Comparison of ENCODE assay signal across 11 cellular contexts in genomic region chr18:68438983-68439382, GRCh38.
DNase-seq lines count a peak whose midpoint lies in the region; ATAC-seq and FAIRE-seq lines count a peak whose summit lies in the region.
"Had no signal": no experiment of that assay in that cellular context is flagged by ENCODE, and none has a peak within 500 bp of the region (broad histone marks: within the 10 kb centered on the region; RNA-seq: fewer than 3 reads in every experiment).

No MANE protein-coding gene starts in this region.

- H3K9me3 ChIP-seq in SJCRH30 (replicated peaks) = no peaks in the 10 kb centered on the region

- intact Hi-C loops in sciatic nerve (cut with DNase I) = no loop called here

- DNase-seq in GM03348 (ENCODE audit: low spot score) = peak; percentile 74
- peak; percentile 17 to 39 for DNase-seq in SJCRH30
- DNase-seq in glomerular visceral epithelial cell (ENCODE audit: extremely low spot score) = peak; percentile 36
- no peak for DNase-seq in sciatic nerve (ENCODE audit: low spot score)
- DNase-seq in GDM1 (lab: John Stamatoyannopoulos, UW) = no peak
- no peak for DNase-seq in HTR-8/SVneo (ENCODE audit: insufficient read length, low spot score)
- DNase-seq in midbrain (lab: John Stamatoyannopoulos, UW) = no peak
- DNase-seq: dorsolateral prefrontal cortex, NCI-H526 had no signal

- ATAC-seq in sciatic nerve = peak; percentile 66
- no peak for ATAC-seq in HG03196 (IDR thresholded peaks at IDR 0.05; ENCODE audit: unreplicated experiment)

- peaks cover 4% of the 10 kb centered on the region; the same call in 1 of the 2 replicates for H3K4me1 ChIP-seq in SJCRH30

- no peak for FAIRE-seq in HTR-8/SVneo (lab: Jason Lieb, UNC)
- FAIRE-seq: TTC549 had no signal

- H3K36me3 ChIP-seq in SJCRH30 = no peaks in the 10 kb centered on the region

- no peaks in the 10 kb centered on the region for H3K27me3 ChIP-seq in SJCRH30
- H3K27me3 ChIP-seq: dorsolateral prefrontal cortex had no signal

- no peak overlapping the region for H3K4me3 ChIP-seq in SJCRH30
- H3K4me3 ChIP-seq: dorsolateral prefrontal cortex had no signal

- peak overlapping the region; percentile 12; the same call in 1 of the 2 replicates for H3K27ac ChIP-seq in SJCRH30
- H3K27ac ChIP-seq: dorsolateral prefrontal cortex had no signal

Comparison
In these comparisons a context has a peak if more than half of its experiments do, and no peak if none do; other contexts are left out.
1. DNase-seq: peak in GM03348 (single experiment), SJCRH30 (2 of 2) and glomerular visceral epithelial cell (single experiment); none in sciatic nerve (single experiment), GDM1 (single experiment), HTR-8/SVneo (single experiment) and midbrain (single experiment).